28 cellular contexts compared by ENCODE assay signal in genomic region chr1:56063461-56063860, GRCh38.
DNase-seq lines count a peak whose midpoint lies in the region; ATAC-seq and TF ChIP-seq lines count a peak whose summit lies in the region.
"Had no signal": no experiment of that assay in that cellular context is flagged by ENCODE, and none has a peak within 500 bp of the region (broad histone marks: within the 10 kb centered on the region; RNA-seq: fewer than 3 reads in every experiment).

No MANE protein-coding gene starts in this region.

- no peaks in the 10 kb centered on the region for H4K20me1 ChIP-seq in SK-N-SH (ENCODE audit: insufficient read depth)

- no peaks in the 10 kb centered on the region for H3K27me3 ChIP-seq in left ventricle myocardium inferior (ENCODE audit: low read depth)
- no peaks in the 10 kb centered on the region for H3K27me3 ChIP-seq in trophoblast cell (ENCODE audit: insufficient read depth, low read length)
- H3K27me3 ChIP-seq in SK-N-SH (ENCODE audit: insufficient read depth), result no peaks in the 10 kb centered on the region
- H3K27me3 ChIP-seq: ascending aorta, hepatocyte had no signal

- no peak overlapping the region for H4K91ac ChIP-seq in trophoblast cell (ENCODE audit: low read depth, low read length)

- H3K9ac ChIP-seq in trophoblast cell (ENCODE audit: low read length), result no peak overlapping the region
- H3K9ac ChIP-seq in SK-N-SH, result no peak overlapping the region

- no peak overlapping the region for H4K8ac ChIP-seq in trophoblast cell (ENCODE audit: low read depth, low read length)

- no peak overlapping the region for H3K27ac ChIP-seq in left ventricle myocardium inferior (replicated peaks)
- H3K27ac ChIP-seq in trophoblast cell (ENCODE audit: low read depth, low read length), result no peak overlapping the region
- no peak overlapping the region for H3K27ac ChIP-seq in SK-N-SH (ENCODE audit: low read depth in 2 of 2, low read length in 1 of 2)
- H3K27ac ChIP-seq: ascending aorta, thoracic aorta had no signal

- no peaks in the 10 kb centered on the region for H3K9me2 ChIP-seq in SK-N-SH

- no peak for TF ChIP-seq EP300 in SK-N-SH (IDR thresholded peaks at IDR 0.05; ENCODE audit: borderline replicate concordance in 1 of 2, low read depth in 1 of 2, low read length in 1 of 2)

- H3K79me1 ChIP-seq in trophoblast cell (ENCODE audit: low read length), result peaks cover 13% of the 10 kb centered on the region

- no peak overlapping the region for H4K12ac ChIP-seq in trophoblast cell (ENCODE audit: low read depth, low read length)

- peaks cover 2% of the 10 kb centered on the region for H3K79me2 ChIP-seq in trophoblast cell (ENCODE audit: control insufficient read depth, insufficient read depth, low read length, poor library complexity)
- H3K79me2 ChIP-seq in SK-N-SH (ENCODE audit: insufficient read depth), result no peaks in the 10 kb centered on the region
- H3K79me2 ChIP-seq: hepatocyte had no signal

- H2AFZ ChIP-seq in trophoblast cell (ENCODE audit: insufficient read depth, low read length, poor library complexity) (no peak overlapping the region), SK-N-SH (ENCODE audit: low read depth) (no peak overlapping the region)
- H2AFZ ChIP-seq: hepatocyte had no signal

- H2BK5ac ChIP-seq in trophoblast cell (ENCODE audit: low read depth, low read length, poor library complexity), result no peak overlapping the region

- TF ChIP-seq CTCF in left ventricle myocardium inferior (IDR thresholded peaks at IDR 0.05; ENCODE audit: borderline replicate concordance) (no peak), SK-N-SH (IDR thresholded peaks at IDR 0.05) (no peak)

- H3F3A ChIP-seq in SK-N-SH (replicated peaks; ENCODE audit: insufficient read depth), result no peaks in the 10 kb centered on the region

- ATAC-seq in Right ventricle myocardium superior (ENCODE audit: poor library complexity), result peak; percentile 74
- ATAC-seq: HCT116, WTC11 had no signal

- no peak overlapping the region for H3K23ac ChIP-seq in trophoblast cell (ENCODE audit: low read length)

- no peak overlapping the region for H3K4ac ChIP-seq in trophoblast cell (ENCODE audit: low read depth, low read length)

- H2BK12ac ChIP-seq in trophoblast cell (ENCODE audit: low read length), result no peak overlapping the region

- H3K4me1 ChIP-seq in left ventricle myocardium inferior (peaks cover 6% of the 10 kb centered on the region), trophoblast cell (ENCODE audit: control insufficient read depth in 1 of 2, insufficient read depth in 2 of 2, low read length in 2 of 2) (peaks cover 12 to 21% of the 10 kb centered on the region in 2 experiments), SK-N-SH (ENCODE audit: control insufficient read depth in 1 of 2, insufficient read depth in 2 of 2, low read depth in 1 of 2, low read length in 1 of 2) (no peaks in the 10 kb centered on the region)

- H3K36me3 ChIP-seq in left ventricle myocardium inferior (no peaks in the 10 kb centered on the region), trophoblast cell (ENCODE audit: control insufficient read depth in 1 of 2, insufficient read depth in 2 of 2, low read length in 2 of 2) (no peaks in the 10 kb centered on the region), SK-N-SH (replicated peaks in 1 of 2; ENCODE audit: control insufficient read depth in 1 of 2, insufficient read depth in 2 of 2, low read length in 1 of 2) (no peaks in the 10 kb centered on the region)
- H3K36me3 ChIP-seq: ascending aorta, thoracic aorta had no signal

- no peak overlapping the region for H3K4me2 ChIP-seq in trophoblast cell (ENCODE audit: low read length)
- no peak overlapping the region for H3K4me2 ChIP-seq in SK-N-SH
- H3K4me2 ChIP-seq: hepatocyte had no signal

- intact Hi-C loops in Right ventricle myocardium superior (cut with DNase I) (no loop called here), cardiac septum (cut with DNase I) (no loop called here), left ventricle myocardium inferior (cut with micrococcal nuclease) (no loop called here)

- WGBS in trophoblast cell (ENCODE audit: extremely low coverage, insufficient coverage, insufficient read length), result no CpG with 5 or more reads among the region's 4 CpGs
- 99% methylated on average over 4 of the region's 4 CpGs for WGBS in SK-N-SH (ENCODE audit: low lambda C conversion rate)

- H3K4me3 ChIP-seq in left ventricle myocardium inferior (no peak overlapping the region), trophoblast cell (ENCODE audit: low read depth, low read length) (no peak overlapping the region), SK-N-SH (ENCODE audit: low read depth in 2 of 2, low read length in 1 of 2) (no peak overlapping the region)
- H3K4me3 ChIP-seq: ascending aorta, hepatocyte, lung, thoracic aorta had no signal

- H3K9me3 ChIP-seq in left ventricle myocardium inferior (replicated peaks) (no peaks in the 10 kb centered on the region), trophoblast cell (ENCODE audit: insufficient read depth, low read depth, low read length) (no peaks in the 10 kb centered on the region), SK-N-SH (no peaks in the 10 kb centered on the region)
- H3K9me3 ChIP-seq: ascending aorta, thoracic aorta had no signal

- no peak overlapping the region for H3K14ac ChIP-seq in trophoblast cell (ENCODE audit: low read length)

- POLR2A ChIA-PET in SK-N-SH (lab: Yijun Ruan, JAX), result no interaction called here

- DNase-seq in Right ventricle myocardium superior (peak; percentile 78), cardiac septum (ENCODE audit: low spot score) (no peak), left ventricle myocardium inferior (peak; percentile 47), trophoblast cell (peak; percentile 26 to 42), SK-N-SH (no peak), DMS 273 treated with DMSO at 0.1 percent for 48 hours (lab: John Stamatoyannopoulos, UW) (no peak), NCI-H345 (lab: John Stamatoyannopoulos, UW) (no peak), iPS-NIHi11 (ENCODE audit: low spot score) (no peak)
- DNase-seq: 8988T; activated CD4-positive, alpha-beta T cell treated with anti-CD3 and anti-CD28 coated beads, Interleukin-2, amount 50 U/mL, for 48 hours; activated CD8-positive, alpha-beta memory T cell treated with anti-CD3 and anti-CD28 coated beads, Interleukin-2, amount 50 U/mL, for 4 hours; CD4-positive, alpha-beta T cell; central memory CD4-positive, alpha-beta T cell; DMS153; erythroblast; foreskin fibroblast; NCI-H1092 treated with DMSO at 0.1 percent for 48 hours; NCI-H2081; NCI-H226; NCI-H774; SW 1271; T1000 had no signal

- CTCF ChIA-PET in SK-N-SH (lab: Yijun Ruan, JAX), result interaction anchor here (1.1 kb wide), 1 partner anchor 9 kb away, joined by 3 read pairs; no protein-coding TSS in a partner anchor

- H2AK5ac ChIP-seq in trophoblast cell (ENCODE audit: low read length), result no peak overlapping the region

- H2BK120ac ChIP-seq in trophoblast cell (ENCODE audit: insufficient read depth, low read length, poor library complexity), result no peak overlapping the region

- no peak overlapping the region for H3K18ac ChIP-seq in trophoblast cell (ENCODE audit: low read length)

- no peak for TF ChIP-seq RAD21 in SK-N-SH (IDR thresholded peaks at IDR 0.05; ENCODE audit: low read length)

TF ChIP-seq in SK-N-SH, 30 proteins besides CTCF, POLR2A, EP300 and RAD21 (continues in another document):
- TF ChIP-seq EZH2phosphoT487 (IDR thresholded peaks at IDR 0.05; ENCODE audit: borderline replicate concordance, low read depth), result no peak
- TF ChIP-seq GATA2 (CRISPR knock-in tag; IDR thresholded peaks at IDR 0.05), result no peak
- TF ChIP-seq USF1 (IDR thresholded peaks at IDR 0.05; ENCODE audit: borderline replicate concordance, low read depth), result no peak
- no peak for TF ChIP-seq FOSL2 (IDR thresholded peaks at IDR 0.05; ENCODE audit: borderline replicate concordance, low read depth)
- no peak for TF ChIP-seq YY1 (IDR thresholded peaks at IDR 0.05; ENCODE audit: low read depth)
- no peak for TF ChIP-seq RFX5 (IDR thresholded peaks at IDR 0.05; ENCODE audit: low read length)
- TF ChIP-seq JUND (IDR thresholded peaks at IDR 0.05), result no peak
- no peak for TF ChIP-seq SMC3 (IDR thresholded peaks at IDR 0.05; ENCODE audit: low read depth, low read length)
- TF ChIP-seq SIN3A (IDR thresholded peaks at IDR 0.05; ENCODE audit: borderline replicate concordance, low read depth, low read length), result no peak
- no peak for TF ChIP-seq FOXJ3 (CRISPR knock-in tag; IDR thresholded peaks at IDR 0.05)
- no peak for TF ChIP-seq RCOR1 (IDR thresholded peaks at IDR 0.05; ENCODE audit: low read length)
- no peak for TF ChIP-seq TEAD4 (IDR thresholded peaks at IDR 0.05; ENCODE audit: borderline replicate concordance, insufficient read depth)
- TF ChIP-seq REST (IDR thresholded peaks at IDR 0.05; ENCODE audit: low read depth, low read length), result no peak
- no peak for TF ChIP-seq NFIC (IDR thresholded peaks at IDR 0.05; ENCODE audit: borderline replicate concordance)

Comparison
In these comparisons a context has a peak if more than half of its experiments do, and no peak if none do; other contexts are left out.
1. DNase-seq: peak in Right ventricle myocardium superior (single experiment), left ventricle myocardium inferior (single experiment) and trophoblast cell (2 of 2); none in cardiac septum (single experiment), SK-N-SH (single experiment), DMS 273 treated with DMSO at 0.1 percent for 48 hours (single experiment), NCI-H345 (single experiment) and iPS-NIHi11 (single experiment).